1 cellular context compared by ENCODE assay signal in the genomic region with DNA sequence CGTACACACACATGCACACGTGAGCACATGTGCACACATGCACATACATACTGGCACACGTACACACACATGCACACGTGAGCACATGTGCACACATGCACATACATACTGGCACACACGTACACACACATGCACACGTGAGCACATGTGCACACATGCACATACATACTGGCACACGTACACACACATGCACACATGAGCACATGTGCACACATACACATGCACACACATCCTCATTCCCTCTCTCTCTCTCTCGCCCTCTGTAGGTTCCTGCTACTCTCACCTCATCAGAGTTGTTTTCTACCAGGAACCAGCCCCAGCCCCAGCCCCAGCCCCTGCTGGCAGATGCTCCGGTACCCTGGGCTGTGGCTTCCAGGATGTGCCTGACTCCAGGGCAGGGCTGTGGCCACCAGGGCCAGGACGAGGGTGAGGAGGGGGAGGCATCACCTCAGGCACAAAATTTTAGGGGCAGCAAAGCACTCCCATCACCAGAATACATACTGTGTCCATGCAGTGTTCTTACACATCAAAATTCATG.
TF ChIP-seq lines count a peak whose summit lies in the region.

No MANE protein-coding gene starts in this region.

TF ChIP-seq in A549, 52 proteins besides CTCF, POLR2A, EP300 and RAD21:
- TF ChIP-seq KDM1A (IDR thresholded peaks at IDR 0.05; ENCODE audit: low read depth): peak; percentile 81; the same call in 1 of the 2 replicates
TF ChIP-seq in A549: peak in this region for 1; not testable (repeated sequence) for 51.
